1 cellular context compared by ENCODE assay signal in the genomic region with DNA sequence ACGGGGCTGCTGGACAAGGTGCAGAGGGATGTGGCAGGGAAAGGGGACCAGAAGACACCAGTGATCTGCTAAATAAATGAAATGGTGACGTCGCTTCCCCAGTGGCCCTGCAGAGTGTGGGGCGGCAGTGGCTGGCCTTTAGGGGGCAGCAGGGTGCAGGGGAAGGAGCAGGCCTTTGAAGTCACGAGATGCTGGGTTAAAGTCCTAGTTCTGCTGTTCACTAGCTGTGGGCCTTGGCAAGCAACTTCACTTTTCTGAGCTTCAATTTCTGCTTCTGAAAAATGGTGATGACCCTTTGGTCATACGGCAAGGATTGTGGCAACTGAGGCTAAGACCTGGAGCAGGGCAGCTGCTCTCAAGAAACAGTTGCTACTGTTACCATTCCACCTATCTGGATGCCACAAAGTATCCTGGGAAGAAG.
TF ChIP-seq lines count a peak whose summit lies in the region.

No MANE protein-coding gene starts in this region.

TF ChIP-seq in K562, 482 proteins besides CTCF, POLR2A, EP300 and RAD21 (continued from another document and continues in another):
- TF ChIP-seq, protein P1, sequence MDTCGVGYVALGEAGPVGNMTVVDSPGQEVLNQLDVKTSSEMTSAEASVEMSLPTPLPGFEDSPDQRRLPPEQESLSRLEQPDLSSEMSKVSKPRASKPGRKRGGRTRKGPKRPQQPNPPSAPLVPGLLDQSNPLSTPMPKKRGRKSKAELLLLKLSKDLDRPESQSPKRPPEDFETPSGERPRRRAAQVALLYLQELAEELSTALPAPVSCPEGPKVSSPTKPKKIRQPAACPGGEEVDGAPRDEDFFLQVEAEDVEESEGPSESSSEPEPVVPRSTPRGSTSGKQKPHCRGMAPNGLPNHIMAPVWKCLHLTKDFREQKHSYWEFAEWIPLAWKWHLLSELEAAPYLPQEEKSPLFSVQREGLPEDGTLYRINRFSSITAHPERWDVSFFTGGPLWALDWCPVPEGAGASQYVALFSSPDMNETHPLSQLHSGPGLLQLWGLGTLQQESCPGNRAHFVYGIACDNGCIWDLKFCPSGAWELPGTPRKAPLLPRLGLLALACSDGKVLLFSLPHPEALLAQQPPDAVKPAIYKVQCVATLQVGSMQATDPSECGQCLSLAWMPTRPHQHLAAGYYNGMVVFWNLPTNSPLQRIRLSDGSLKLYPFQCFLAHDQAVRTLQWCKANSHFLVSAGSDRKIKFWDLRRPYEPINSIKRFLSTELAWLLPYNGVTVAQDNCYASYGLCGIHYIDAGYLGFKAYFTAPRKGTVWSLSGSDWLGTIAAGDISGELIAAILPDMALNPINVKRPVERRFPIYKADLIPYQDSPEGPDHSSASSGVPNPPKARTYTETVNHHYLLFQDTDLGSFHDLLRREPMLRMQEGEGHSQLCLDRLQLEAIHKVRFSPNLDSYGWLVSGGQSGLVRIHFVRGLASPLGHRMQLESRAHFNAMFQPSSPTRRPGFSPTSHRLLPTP (IDR thresholded peaks at IDR 0.05; ENCODE audit: borderline replicate concordance, extremely low read depth, insufficient read length) = no peak
- TF ChIP-seq MTA1 (IDR thresholded peaks at IDR 0.05; ENCODE audit: borderline replicate concordance) (no peak), FOXK1 (CRISPR knock-in tag; IDR thresholded peaks at IDR 0.05; ENCODE audit: borderline replicate concordance) (no peak), MEF2A (IDR thresholded peaks at IDR 0.05; ENCODE audit: control insufficient read depth, low read depth, low read length) (no peak), SUPT5H (IDR thresholded peaks at IDR 0.05) (no peak), ATF4 (CRISPR knock-in tag; IDR thresholded peaks at IDR 0.05) (no peak), MAZ (CRISPR knock-in tag; conservative IDR thresholded peaks at IDR 0.05 in 1 of 2, IDR thresholded peaks at IDR 0.05 in 1 of 2) (peak; percentile 42 to 58; a peak in 2 of 4 replicates), ATF2 (CRISPR knock-in tag; IDR thresholded peaks at IDR 0.05) (peak; percentile 92), ZNF347 (CRISPR knock-in tag; IDR thresholded peaks at IDR 0.05; ENCODE audit: low read depth) (no peak), PRDM10 (IDR thresholded peaks at IDR 0.05; ENCODE audit: partially characterized antibody) (peak; percentile 35), ZC3H11A (IDR thresholded peaks at IDR 0.05; ENCODE audit: low read depth, low read length) (no peak), NELFE (IDR thresholded peaks at IDR 0.05; ENCODE audit: insufficient read depth, insufficient read length) (no peak), NR0B1 (IDR thresholded peaks at IDR 0.05; ENCODE audit: partially characterized antibody) (no peak), KDM5B (IDR thresholded peaks at IDR 0.05; ENCODE audit: insufficient replicate concordance, low read depth, low read length) (no peak), TCF3 (CRISPR knock-in tag; IDR thresholded peaks at IDR 0.05) (0 out of 2 replicates have a peak, but pooled peaks have one; percentile 10), LEF1 (IDR thresholded peaks at IDR 0.05) (peak; percentile 99)
- TF ChIP-seq, protein P2, sequence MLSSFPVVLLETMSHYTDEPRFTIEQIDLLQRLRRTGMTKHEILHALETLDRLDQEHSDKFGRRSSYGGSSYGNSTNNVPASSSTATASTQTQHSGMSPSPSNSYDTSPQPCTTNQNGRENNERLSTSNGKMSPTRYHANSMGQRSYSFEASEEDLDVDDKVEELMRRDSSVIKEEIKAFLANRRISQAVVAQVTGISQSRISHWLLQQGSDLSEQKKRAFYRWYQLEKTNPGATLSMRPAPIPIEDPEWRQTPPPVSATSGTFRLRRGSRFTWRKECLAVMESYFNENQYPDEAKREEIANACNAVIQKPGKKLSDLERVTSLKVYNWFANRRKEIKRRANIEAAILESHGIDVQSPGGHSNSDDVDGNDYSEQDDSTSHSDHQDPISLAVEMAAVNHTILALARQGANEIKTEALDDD (IDR thresholded peaks at IDR 0.05) = peak; percentile 93
- TF ChIP-seq, protein P3, sequence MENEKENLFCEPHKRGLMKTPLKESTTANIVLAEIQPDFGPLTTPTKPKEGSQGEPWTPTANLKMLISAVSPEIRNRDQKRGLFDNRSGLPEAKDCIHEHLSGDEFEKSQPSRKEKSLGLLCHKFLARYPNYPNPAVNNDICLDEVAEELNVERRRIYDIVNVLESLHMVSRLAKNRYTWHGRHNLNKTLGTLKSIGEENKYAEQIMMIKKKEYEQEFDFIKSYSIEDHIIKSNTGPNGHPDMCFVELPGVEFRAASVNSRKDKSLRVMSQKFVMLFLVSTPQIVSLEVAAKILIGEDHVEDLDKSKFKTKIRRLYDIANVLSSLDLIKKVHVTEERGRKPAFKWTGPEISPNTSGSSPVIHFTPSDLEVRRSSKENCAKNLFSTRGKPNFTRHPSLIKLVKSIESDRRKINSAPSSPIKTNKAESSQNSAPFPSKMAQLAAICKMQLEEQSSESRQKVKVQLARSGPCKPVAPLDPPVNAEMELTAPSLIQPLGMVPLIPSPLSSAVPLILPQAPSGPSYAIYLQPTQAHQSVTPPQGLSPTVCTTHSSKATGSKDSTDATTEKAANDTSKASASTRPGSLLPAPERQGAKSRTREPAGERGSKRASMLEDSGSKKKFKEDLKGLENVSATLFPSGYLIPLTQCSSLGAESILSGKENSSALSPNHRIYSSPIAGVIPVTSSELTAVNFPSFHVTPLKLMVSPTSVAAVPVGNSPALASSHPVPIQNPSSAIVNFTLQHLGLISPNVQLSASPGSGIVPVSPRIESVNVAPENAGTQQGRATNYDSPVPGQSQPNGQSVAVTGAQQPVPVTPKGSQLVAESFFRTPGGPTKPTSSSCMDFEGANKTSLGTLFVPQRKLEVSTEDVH (IDR thresholded peaks at IDR 0.05; ENCODE audit: low read depth, partially characterized antibody) = peak; percentile 44
- TF ChIP-seq, protein P4, sequence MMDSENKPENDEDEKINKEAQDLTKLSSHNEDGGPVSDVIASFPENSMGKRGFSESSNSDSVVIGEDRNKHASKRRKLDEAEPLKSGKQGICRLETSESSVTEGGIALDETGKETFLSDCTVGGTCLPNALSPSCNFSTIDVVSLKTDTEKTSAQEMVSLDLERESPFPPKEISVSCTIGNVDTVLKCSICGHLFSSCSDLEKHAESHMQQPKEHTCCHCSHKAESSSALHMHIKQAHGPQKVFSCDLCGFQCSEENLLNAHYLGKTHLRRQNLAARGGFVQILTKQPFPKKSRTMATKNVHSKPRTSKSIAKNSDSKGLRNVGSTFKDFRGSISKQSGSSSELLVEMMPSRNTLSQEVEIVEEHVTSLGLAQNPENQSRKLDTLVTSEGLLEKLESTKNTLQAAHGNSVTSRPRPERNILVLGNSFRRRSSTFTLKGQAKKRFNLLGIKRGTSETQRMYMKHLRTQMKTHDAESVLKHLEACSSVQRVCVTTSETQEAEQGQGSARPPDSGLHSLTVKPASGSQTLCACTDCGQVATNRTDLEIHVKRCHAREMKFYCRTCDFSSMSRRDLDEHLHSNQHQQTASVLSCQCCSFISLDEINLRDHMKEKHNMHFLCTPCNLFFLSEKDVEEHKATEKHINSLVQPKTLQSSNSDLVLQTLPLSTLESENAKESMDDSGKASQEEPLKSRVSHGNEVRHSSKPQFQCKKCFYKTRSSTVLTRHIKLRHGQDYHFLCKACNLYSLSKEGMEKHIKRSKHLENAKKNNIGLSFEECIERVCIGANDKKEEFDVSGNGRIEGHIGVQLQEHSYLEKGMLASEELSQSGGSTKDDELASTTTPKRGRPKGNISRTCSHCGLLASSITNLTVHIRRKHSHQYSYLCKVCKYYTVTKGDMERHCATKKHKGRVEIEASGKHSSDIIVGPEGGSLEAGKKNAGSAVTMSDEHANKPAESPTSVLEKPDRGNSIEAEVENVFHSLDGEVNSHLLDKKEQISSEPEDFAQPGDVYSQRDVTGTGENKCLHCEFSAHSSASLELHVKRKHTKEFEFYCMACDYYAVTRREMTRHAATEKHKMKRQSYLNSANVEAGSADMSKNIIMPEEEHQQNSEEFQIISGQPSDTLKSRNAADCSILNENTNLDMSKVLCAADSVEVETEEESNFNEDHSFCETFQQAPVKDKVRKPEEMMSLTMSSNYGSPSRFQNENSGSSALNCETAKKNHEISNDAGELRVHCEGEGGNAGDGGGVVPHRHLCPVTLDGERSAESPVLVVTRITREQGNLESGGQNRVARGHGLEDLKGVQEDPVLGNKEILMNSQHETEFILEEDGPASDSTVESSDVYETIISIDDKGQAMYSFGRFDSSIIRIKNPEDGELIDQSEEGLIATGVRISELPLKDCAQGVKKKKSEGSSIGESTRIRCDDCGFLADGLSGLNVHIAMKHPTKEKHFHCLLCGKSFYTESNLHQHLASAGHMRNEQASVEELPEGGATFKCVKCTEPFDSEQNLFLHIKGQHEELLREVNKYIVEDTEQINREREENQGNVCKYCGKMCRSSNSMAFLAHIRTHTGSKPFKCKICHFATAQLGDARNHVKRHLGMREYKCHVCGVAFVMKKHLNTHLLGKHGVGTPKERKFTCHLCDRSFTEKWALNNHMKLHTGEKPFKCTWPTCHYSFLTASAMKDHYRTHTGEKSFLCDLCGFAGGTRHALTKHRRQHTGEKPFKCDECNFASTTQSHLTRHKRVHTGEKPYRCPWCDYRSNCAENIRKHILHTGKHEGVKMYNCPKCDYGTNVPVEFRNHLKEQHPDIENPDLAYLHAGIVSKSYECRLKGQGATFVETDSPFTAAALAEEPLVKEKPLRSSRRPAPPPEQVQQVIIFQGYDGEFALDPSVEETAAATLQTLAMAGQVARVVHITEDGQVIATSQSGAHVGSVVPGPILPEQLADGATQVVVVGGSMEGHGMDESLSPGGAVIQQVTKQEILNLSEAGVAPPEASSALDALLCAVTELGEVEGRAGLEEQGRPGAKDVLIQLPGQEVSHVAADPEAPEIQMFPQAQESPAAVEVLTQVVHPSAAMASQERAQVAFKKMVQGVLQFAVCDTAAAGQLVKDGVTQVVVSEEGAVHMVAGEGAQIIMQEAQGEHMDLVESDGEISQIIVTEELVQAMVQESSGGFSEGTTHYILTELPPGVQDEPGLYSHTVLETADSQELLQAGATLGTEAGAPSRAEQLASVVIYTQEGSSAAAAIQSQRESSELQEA (IDR thresholded peaks at IDR 0.05; ENCODE audit: low read depth) = peak; percentile 37; the same call in 1 of the 2 replicates
- TF ChIP-seq, protein P5, sequence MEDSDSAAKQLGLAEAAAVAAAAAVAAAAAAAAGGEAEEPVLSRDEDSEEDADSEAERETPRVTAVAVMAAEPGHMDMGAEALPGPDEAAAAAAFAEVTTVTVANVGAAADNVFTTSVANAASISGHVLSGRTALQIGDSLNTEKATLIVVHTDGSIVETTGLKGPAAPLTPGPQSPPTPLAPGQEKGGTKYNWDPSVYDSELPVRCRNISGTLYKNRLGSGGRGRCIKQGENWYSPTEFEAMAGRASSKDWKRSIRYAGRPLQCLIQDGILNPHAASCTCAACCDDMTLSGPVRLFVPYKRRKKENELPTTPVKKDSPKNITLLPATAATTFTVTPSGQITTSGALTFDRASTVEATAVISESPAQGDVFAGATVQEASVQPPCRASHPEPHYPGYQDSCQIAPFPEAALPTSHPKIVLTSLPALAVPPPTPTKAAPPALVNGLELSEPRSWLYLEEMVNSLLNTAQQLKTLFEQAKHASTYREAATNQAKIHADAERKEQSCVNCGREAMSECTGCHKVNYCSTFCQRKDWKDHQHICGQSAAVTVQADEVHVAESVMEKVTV (CRISPR knock-in tag; IDR thresholded peaks at IDR 0.05) = peak; percentile 72
